In genomic region chr2:212979046-212979612, GRCh38 we compare ENCODE assay signal across 17 cellular contexts.
A peak's percentile ranks its signal among the peaks of the same experiment; 100 is the strongest.
DNase-seq lines count a peak whose midpoint lies in the region; ATAC-seq, FAIRE-seq and TF ChIP-seq lines count a peak whose summit lies in the region.
"Had no signal": no experiment of that assay in that cellular context is flagged by ENCODE, and none has a peak within 500 bp of the region (broad histone marks: within the 10 kb centered on the region; RNA-seq: fewer than 3 reads in every experiment).

No MANE protein-coding gene starts in this region.

- H3K27ac Mint-ChIP-seq in natural killer cell, result peak overlapping the region; percentile 75 to 83

- H3K27ac ChIP-seq in HL-60 (replicated peaks), result peak overlapping the region; percentile 29; the same call in 1 of the 2 replicates
- no peak overlapping the region for H3K27ac ChIP-seq in ascending aorta
- H3K27ac ChIP-seq in vagina, result no peak overlapping the region
- H3K27ac ChIP-seq: 22Rv1, KMS-11 had no signal

- peak; percentile 59 to 76 (median 74) for ATAC-seq in natural killer cell
- ATAC-seq: SK-N-SH treated with all-trans-retinoic acid at 6 μM for 48 hours had no signal

- H3K27me3 ChIP-seq in HL-60 (ENCODE audit: insufficient read depth, poor library complexity, severe bottlenecking), result no peaks in the 10 kb centered on the region
- no peaks in the 10 kb centered on the region for H3K27me3 ChIP-seq in bronchial epithelial cell (ENCODE audit: control insufficient read depth, insufficient read depth, low read length)
- no peaks in the 10 kb centered on the region for H3K27me3 ChIP-seq in ascending aorta
- H3K27me3 ChIP-seq in vagina, result no peaks in the 10 kb centered on the region
- H3K27me3 ChIP-seq: BE2C had no signal

- peak overlapping the region; percentile 85 for H3K4me3 Mint-ChIP-seq in natural killer cell

- no peaks in the 10 kb centered on the region for H3K36me3 ChIP-seq in bronchial epithelial cell (ENCODE audit: control insufficient read depth, insufficient read depth, low read length)
- H3K36me3 ChIP-seq in ascending aorta, result no peaks in the 10 kb centered on the region
- H3K36me3 ChIP-seq in vagina, result no peaks in the 10 kb centered on the region
- H3K36me3 ChIP-seq: BE2C had no signal

- peak; percentile 47 for FAIRE-seq in bronchial epithelial cell (lab: Jason Lieb, UNC)

- TF ChIP-seq CTCF in HL-60 (IDR thresholded peaks at IDR 0.05; ENCODE audit: insufficient read depth, low read length) (no peak), bronchial epithelial cell (IDR thresholded peaks at IDR 0.05; ENCODE audit: insufficient read depth, low read length, severe bottlenecking) (no peak), natural killer cell (IDR thresholded peaks at IDR 0.05) (no peak), ascending aorta (IDR thresholded peaks at IDR 0.05) (no peak), vagina (IDR thresholded peaks at IDR 0.05) (no peak)

- H3K4me3 ChIP-seq in HL-60 (replicated peaks; ENCODE audit: insufficient read depth, low read length) (no peak overlapping the region), bronchial epithelial cell (ENCODE audit: low read depth, low read length) (no peak overlapping the region), ascending aorta (no peak overlapping the region), vagina (no peak overlapping the region)

- H3K4me1 ChIP-seq in ascending aorta (no peaks in the 10 kb centered on the region), vagina (no peaks in the 10 kb centered on the region)
- H3K4me1 ChIP-seq: BE2C had no signal

- no peak for TF ChIP-seq POLR2A in vagina (IDR thresholded peaks at IDR 0.05)

- H3K36me3 Mint-ChIP-seq in natural killer cell, result no peaks in the 10 kb centered on the region

- H3K27me3 Mint-ChIP-seq in natural killer cell (ENCODE audit: low read depth in 2 of 2), result no peaks in the 10 kb centered on the region

- H3K9me3 Mint-ChIP-seq in natural killer cell, result no peaks in the 10 kb centered on the region

- intact Hi-C loops in natural killer cell (cut with micrococcal nuclease), result loop anchor here (1.0 to 5.0 kb wide), 2 partner anchors 10 to 173 kb away; partner anchors contain the start of gene IKZF2
- intact Hi-C loops in ascending aorta (cut with DNase I), result no loop called here
- intact Hi-C loops in vagina (cut with DNase I), result no loop called here

- peaks cover 37 to 47% of the 10 kb centered on the region in 2 donors for H3K4me1 Mint-ChIP-seq in natural killer cell

- peak; percentile 58 for DNase-seq in DMS53 (lab: John Stamatoyannopoulos, UW)
- no peak for DNase-seq in DMS53 treated with DMSO at 0.1 percent for 48 hours (lab: John Stamatoyannopoulos, UW; ENCODE audit: unreplicated experiment)
- no peak for DNase-seq in HL-60 (ENCODE audit: low read depth in 1 of 2, low spot score in 1 of 2)
- DNase-seq in bronchial epithelial cell (ENCODE audit: low read depth), result no peak
- no peak for DNase-seq in natural killer cell
- DNase-seq in ascending aorta (ENCODE audit: low spot score in 2 of 2), result no peak
- DNase-seq in Kasumi-1 (lab: John Stamatoyannopoulos, UW), result no peak
- DNase-seq in vagina (ENCODE audit: extremely low spot score in 2 of 2), result no peak
- DNase-seq: BE2C, MM.1S, NCI-H1105, NCI-H187 treated with DMSO at 0.1 percent for 48 hours, NCI-H524, SHP77 treated with DMSO at 0.1 percent for 48 hours had no signal

- no peaks in the 10 kb centered on the region for H3K9me3 ChIP-seq in ascending aorta
- no peaks in the 10 kb centered on the region for H3K9me3 ChIP-seq in vagina
- H3K9me3 ChIP-seq: BE2C had no signal
